Comparison of ENCODE assay signal across 1 cellular context in the genomic region with DNA sequence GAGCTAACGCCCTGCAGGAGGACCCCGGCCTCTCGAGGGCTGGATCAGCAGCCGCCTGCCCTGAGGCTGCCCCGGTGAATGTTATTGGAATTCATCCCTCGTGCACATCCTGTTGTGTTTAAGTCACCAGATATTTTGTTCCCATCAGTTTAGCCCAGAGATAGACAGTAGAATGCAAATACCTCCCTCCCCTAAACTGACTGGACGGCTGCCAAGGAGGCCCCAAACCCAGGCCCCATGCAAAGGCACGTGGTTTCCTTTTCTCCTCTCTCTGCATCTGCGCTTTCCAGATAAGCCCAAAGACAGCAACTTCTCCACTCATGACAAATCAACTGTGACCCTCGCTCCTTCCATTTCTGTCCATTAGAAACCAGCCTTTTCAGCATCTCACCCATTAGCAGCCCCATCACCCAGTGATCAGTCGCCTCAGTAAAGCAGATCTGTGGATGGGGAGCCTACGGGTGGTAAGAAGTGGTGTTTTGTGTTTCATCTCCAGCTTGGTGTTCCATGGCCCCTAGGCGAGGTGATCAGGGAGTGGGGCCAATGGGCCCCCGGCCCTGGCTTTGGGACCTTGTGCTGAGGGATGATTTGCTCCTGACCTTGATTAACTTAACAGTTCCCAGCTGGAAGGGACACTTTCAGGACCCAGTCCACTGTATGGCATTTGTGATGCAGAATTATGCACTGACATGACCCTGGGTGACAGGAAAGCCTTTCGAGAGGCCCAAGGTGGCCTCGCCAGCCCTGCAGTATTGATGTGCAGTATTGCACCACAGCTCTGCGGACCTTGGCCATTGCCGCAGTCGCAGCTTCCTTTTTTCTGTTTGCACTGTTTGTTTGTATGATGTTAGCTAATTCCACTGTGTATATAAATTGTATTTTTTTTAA.
TF ChIP-seq lines count a peak whose summit lies in the region.

No MANE protein-coding gene starts in this region.

TF ChIP-seq in HepG2, 621 proteins besides CTCF, POLR2A, EP300 and RAD21 (continued from another document and continues in another):
- TF ChIP-seq, protein P1, sequence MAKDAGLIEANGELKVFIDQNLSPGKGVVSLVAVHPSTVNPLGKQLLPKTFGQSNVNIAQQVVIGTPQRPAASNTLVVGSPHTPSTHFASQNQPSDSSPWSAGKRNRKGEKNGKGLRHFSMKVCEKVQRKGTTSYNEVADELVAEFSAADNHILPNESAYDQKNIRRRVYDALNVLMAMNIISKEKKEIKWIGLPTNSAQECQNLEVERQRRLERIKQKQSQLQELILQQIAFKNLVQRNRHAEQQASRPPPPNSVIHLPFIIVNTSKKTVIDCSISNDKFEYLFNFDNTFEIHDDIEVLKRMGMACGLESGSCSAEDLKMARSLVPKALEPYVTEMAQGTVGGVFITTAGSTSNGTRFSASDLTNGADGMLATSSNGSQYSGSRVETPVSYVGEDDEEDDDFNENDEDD (CRISPR knock-in tag; IDR thresholded peaks at IDR 0.05; ENCODE audit: borderline replicate concordance), result peak; percentile 35; the same call in 1 of the 2 replicates
- TF ChIP-seq ZNF24 (IDR thresholded peaks at IDR 0.05), result no peak
- TF ChIP-seq ZFP62 (CRISPR knock-in tag; IDR thresholded peaks at IDR 0.05), result no peak
- peak; percentile 58 for TF ChIP-seq ZFX (CRISPR knock-in tag; IDR thresholded peaks at IDR 0.05; ENCODE audit: low read depth)
- TF ChIP-seq, protein P2, sequence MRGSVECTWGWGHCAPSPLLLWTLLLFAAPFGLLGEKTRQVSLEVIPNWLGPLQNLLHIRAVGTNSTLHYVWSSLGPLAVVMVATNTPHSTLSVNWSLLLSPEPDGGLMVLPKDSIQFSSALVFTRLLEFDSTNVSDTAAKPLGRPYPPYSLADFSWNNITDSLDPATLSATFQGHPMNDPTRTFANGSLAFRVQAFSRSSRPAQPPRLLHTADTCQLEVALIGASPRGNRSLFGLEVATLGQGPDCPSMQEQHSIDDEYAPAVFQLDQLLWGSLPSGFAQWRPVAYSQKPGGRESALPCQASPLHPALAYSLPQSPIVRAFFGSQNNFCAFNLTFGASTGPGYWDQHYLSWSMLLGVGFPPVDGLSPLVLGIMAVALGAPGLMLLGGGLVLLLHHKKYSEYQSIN (CRISPR knock-in tag; IDR thresholded peaks at IDR 0.05; ENCODE audit: borderline replicate concordance), result no peak
- peak; percentile 45; the same call in 1 of the 2 replicates for TF ChIP-seq ZNF746 (CRISPR knock-in tag; IDR thresholded peaks at IDR 0.05)
- TF ChIP-seq MIER3 (CRISPR knock-in tag; IDR thresholded peaks at IDR 0.05; ENCODE audit: borderline replicate concordance), result peak; percentile 90; the same call in 1 of the 2 replicates
- TF ChIP-seq, protein P3, sequence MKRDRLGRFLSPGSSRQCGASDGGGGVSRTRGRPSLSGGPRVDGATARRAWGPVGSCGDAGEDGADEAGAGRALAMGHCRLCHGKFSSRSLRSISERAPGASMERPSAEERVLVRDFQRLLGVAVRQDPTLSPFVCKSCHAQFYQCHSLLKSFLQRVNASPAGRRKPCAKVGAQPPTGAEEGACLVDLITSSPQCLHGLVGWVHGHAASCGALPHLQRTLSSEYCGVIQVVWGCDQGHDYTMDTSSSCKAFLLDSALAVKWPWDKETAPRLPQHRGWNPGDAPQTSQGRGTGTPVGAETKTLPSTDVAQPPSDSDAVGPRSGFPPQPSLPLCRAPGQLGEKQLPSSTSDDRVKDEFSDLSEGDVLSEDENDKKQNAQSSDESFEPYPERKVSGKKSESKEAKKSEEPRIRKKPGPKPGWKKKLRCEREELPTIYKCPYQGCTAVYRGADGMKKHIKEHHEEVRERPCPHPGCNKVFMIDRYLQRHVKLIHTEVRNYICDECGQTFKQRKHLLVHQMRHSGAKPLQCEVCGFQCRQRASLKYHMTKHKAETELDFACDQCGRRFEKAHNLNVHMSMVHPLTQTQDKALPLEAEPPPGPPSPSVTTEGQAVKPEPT (CRISPR knock-in tag; IDR thresholded peaks at IDR 0.05; ENCODE audit: low read depth), result no peak
- TF ChIP-seq ZNF44 (CRISPR knock-in tag; IDR thresholded peaks at IDR 0.05), result no peak
- no peak for TF ChIP-seq TCF12 (IDR thresholded peaks at IDR 0.05)
- peak; percentile 75; the same call in 1 of the 2 replicates for TF ChIP-seq TCF12 (CRISPR knock-in tag; IDR thresholded peaks at IDR 0.05)
- TF ChIP-seq PPARG (CRISPR knock-in tag; conservative IDR thresholded peaks at IDR 0.05), result peak; percentile 85
- TF ChIP-seq RXRB (CRISPR knock-in tag; IDR thresholded peaks at IDR 0.05; ENCODE audit: borderline replicate concordance), result peak; percentile 99
- TF ChIP-seq, protein P4, sequence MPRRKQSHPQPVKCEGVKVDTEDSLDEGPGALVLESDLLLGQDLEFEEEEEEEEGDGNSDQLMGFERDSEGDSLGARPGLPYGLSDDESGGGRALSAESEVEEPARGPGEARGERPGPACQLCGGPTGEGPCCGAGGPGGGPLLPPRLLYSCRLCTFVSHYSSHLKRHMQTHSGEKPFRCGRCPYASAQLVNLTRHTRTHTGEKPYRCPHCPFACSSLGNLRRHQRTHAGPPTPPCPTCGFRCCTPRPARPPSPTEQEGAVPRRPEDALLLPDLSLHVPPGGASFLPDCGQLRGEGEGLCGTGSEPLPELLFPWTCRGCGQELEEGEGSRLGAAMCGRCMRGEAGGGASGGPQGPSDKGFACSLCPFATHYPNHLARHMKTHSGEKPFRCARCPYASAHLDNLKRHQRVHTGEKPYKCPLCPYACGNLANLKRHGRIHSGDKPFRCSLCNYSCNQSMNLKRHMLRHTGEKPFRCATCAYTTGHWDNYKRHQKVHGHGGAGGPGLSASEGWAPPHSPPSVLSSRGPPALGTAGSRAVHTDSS (CRISPR knock-in tag; conservative IDR thresholded peaks at IDR 0.05), result no peak
- no peak for TF ChIP-seq ZZZ3 (CRISPR knock-in tag; IDR thresholded peaks at IDR 0.05; ENCODE audit: borderline replicate concordance)
- TF ChIP-seq HMG20B (CRISPR knock-in tag; conservative IDR thresholded peaks at IDR 0.05), result no peak; the same call in 1 of the 2 replicates
- TF ChIP-seq ZNF629 (CRISPR knock-in tag; conservative IDR thresholded peaks at IDR 0.05), result peak; percentile 27; the same call in 1 of the 2 replicates
- TF ChIP-seq, protein P5, sequence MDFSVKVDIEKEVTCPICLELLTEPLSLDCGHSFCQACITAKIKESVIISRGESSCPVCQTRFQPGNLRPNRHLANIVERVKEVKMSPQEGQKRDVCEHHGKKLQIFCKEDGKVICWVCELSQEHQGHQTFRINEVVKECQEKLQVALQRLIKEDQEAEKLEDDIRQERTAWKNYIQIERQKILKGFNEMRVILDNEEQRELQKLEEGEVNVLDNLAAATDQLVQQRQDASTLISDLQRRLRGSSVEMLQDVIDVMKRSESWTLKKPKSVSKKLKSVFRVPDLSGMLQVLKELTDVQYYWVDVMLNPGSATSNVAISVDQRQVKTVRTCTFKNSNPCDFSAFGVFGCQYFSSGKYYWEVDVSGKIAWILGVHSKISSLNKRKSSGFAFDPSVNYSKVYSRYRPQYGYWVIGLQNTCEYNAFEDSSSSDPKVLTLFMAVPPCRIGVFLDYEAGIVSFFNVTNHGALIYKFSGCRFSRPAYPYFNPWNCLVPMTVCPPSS (IDR thresholded peaks at IDR 0.05), result no peak
- TF ChIP-seq, protein P6, sequence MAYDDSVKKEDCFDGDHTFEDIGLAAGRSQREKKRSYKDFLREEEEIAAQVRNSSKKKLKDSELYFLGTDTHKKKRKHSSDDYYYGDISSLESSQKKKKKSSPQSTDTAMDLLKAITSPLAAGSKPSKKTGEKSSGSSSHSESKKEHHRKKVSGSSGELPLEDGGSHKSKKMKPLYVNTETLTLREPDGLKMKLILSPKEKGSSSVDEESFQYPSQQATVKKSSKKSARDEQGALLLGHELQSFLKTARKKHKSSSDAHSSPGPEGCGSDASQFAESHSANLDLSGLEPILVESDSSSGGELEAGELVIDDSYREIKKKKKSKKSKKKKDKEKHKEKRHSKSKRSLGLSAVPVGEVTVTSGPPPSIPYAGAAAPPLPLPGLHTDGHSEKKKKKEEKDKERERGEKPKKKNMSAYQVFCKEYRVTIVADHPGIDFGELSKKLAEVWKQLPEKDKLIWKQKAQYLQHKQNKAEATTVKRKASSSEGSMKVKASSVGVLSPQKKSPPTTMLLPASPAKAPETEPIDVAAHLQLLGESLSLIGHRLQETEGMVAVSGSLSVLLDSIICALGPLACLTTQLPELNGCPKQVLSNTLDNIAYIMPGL (CRISPR knock-in tag; IDR thresholded peaks at IDR 0.05; ENCODE audit: borderline replicate concordance in 1 of 2, low read depth in 1 of 2), result peak; percentile 33 to 43; a peak in 1 of 4 replicates
- TF ChIP-seq PAWR (CRISPR knock-in tag; IDR thresholded peaks at IDR 0.05; ENCODE audit: borderline replicate concordance), result no peak
- TF ChIP-seq CBX2 (IDR thresholded peaks at IDR 0.05; ENCODE audit: low read depth, low read length), result no peak
- no peak for TF ChIP-seq CBX2 (CRISPR knock-in tag; IDR thresholded peaks at IDR 0.05; ENCODE audit: low read depth)
- TF ChIP-seq, protein P7, sequence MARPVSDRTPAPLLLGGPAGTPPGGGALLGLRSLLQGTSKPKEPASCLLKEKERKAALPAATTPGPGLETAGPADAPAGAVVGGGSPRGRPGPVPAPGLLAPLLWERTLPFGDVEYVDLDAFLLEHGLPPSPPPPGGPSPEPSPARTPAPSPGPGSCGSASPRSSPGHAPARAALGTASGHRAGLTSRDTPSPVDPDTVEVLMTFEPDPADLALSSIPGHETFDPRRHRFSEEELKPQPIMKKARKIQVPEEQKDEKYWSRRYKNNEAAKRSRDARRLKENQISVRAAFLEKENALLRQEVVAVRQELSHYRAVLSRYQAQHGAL (CRISPR knock-in tag; IDR thresholded peaks at IDR 0.05; ENCODE audit: not compliant biosample characterization), result no peak
- no peak for TF ChIP-seq ZNF354B (CRISPR knock-in tag; IDR thresholded peaks at IDR 0.05)
- no peak for TF ChIP-seq REXO4 (CRISPR knock-in tag; IDR thresholded peaks at IDR 0.05; ENCODE audit: borderline replicate concordance)
- no peak for TF ChIP-seq TOPORS (CRISPR knock-in tag; IDR thresholded peaks at IDR 0.05)
- TF ChIP-seq, protein P8, sequence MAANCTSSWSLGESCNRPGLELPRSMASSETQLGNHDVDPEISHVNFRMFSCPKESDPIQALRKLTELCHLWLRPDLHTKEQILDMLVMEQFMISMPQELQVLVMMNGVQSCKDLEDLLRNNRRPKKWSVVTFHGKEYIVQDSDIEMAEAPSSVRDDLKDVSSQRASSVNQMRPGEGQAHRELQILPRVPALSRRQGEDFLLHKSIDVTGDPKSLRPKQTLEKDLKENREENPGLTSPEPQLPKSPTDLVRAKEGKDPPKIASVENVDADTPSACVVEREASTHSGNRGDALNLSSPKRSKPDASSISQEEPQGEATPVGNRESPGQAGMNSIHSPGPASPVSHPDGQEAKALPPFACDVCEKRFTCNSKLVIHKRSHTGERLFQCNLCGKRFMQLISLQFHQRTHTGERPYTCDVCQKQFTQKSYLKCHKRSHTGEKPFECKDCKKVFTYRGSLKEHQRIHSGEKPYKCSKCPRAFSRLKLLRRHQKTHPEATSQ (CRISPR knock-in tag; IDR thresholded peaks at IDR 0.05; ENCODE audit: borderline replicate concordance), result no peak
- no peak for TF ChIP-seq ZFP82 (CRISPR knock-in tag; IDR thresholded peaks at IDR 0.05; ENCODE audit: borderline replicate concordance)
- TF ChIP-seq MAZ (IDR thresholded peaks at IDR 0.05; ENCODE audit: borderline replicate concordance, low read depth, low read length), result no peak
- no peak; the same call in 1 of the 2 replicates for TF ChIP-seq MAZ (CRISPR knock-in tag; IDR thresholded peaks at IDR 0.05; ENCODE audit: low read depth)
- no peak for TF ChIP-seq ZNF30 (CRISPR knock-in tag; IDR thresholded peaks at IDR 0.05)
- peak; percentile 73 for TF ChIP-seq ZNF12 (CRISPR knock-in tag; IDR thresholded peaks at IDR 0.05)
- TF ChIP-seq, protein P9, sequence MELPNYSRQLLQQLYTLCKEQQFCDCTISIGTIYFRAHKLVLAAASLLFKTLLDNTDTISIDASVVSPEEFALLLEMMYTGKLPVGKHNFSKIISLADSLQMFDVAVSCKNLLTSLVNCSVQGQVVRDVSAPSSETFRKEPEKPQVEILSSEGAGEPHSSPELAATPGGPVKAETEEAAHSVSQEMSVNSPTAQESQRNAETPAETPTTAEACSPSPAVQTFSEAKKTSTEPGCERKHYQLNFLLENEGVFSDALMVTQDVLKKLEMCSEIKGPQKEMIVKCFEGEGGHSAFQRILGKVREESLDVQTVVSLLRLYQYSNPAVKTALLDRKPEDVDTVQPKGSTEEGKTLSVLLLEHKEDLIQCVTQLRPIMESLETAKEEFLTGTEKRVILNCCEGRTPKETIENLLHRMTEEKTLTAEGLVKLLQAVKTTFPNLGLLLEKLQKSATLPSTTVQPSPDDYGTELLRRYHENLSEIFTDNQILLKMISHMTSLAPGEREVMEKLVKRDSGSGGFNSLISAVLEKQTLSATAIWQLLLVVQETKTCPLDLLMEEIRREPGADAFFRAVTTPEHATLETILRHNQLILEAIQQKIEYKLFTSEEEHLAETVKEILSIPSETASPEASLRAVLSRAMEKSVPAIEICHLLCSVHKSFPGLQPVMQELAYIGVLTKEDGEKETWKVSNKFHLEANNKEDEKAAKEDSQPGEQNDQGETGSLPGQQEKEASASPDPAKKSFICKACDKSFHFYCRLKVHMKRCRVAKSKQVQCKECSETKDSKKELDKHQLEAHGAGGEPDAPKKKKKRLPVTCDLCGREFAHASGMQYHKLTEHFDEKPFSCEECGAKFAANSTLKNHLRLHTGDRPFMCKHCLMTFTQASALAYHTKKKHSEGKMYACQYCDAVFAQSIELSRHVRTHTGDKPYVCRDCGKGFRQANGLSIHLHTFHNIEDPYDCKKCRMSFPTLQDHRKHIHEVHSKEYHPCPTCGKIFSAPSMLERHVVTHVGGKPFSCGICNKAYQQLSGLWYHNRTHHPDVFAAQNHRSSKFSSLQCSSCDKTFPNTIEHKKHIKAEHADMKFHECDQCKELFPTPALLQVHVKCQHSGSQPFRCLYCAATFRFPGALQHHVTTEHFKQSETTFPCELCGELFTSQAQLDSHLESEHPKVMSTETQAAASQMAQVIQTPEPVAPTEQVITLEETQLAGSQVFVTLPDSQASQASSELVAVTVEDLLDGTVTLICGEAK (IDR thresholded peaks at IDR 0.05), result no peak
- TF ChIP-seq, protein P9 (CRISPR knock-in tag; IDR thresholded peaks at IDR 0.05), result peak; percentile 37; the same call in 1 of the 2 replicates
